In genomic region chr15:39181901-39182300, GRCh38 we compare ENCODE assay signal across 20 cellular contexts.
DNase-seq lines count a peak whose midpoint lies in the region; ATAC-seq and TF ChIP-seq lines count a peak whose summit lies in the region.
"Had no signal": no experiment of that assay in that cellular context is flagged by ENCODE, and none has a peak within 500 bp of the region (broad histone marks: within the 10 kb centered on the region; RNA-seq: fewer than 3 reads in every experiment).

No MANE protein-coding gene starts in this region.

- H3K27ac Mint-ChIP-seq in CD8-positive, alpha-beta T cell, result no peak overlapping the region
- H3K27ac Mint-ChIP-seq: activated CD8-positive, alpha-beta T cell treated with anti-CD3 and anti-CD28 coated beads, Interleukin-2, amount 10 ng/mL, durations not matched to agents 7 days and 5 days; activated T-helper 1 cell treated with anti-CD3 and anti-CD28 coated beads, Interleukin-12 subunit alpha, Interleukin-12 subunit beta, Interleukin-2, Interleukin-4 antibody, amounts not matched to agents 30 ng/mL and 10 ng/mL and 1 ng/mL, durations not matched to agents 14 hours and 24 hours and 36 hours; CD14-positive monocyte had no signal

- CTCF ChIA-PET in CD8-positive, alpha-beta T cell (lab: Charles Lee), result no interaction called here

- peak; percentile 21 for DNase-seq in Daoy (ENCODE audit: low read depth)
- DNase-seq in SJSA1 (ENCODE audit: low read depth in 1 of 2, low spot score in 2 of 2), result peak in 1 of 2 experiments; percentile 48
- DNase-seq in foreskin keratinocyte, result no peak
- DNase-seq in CD8-positive, alpha-beta T cell, result no peak
- no peak for DNase-seq in activated T-cell treated with anti-CD3 and anti-CD28 coated beads, Interleukin-2, amount 50 U/mL, for 1 hour
- no peak for DNase-seq in GM10266 (ENCODE audit: extremely low spot score)
- DNase-seq: activated CD8-positive, alpha-beta T cell treated with anti-CD3 and anti-CD28 coated beads, Interleukin-2, amount 10 ng/mL, durations not matched to agents 7 days and 5 days; adrenal gland; DND-41; GOT3; left cardiac atrium; NCI-H1930; Peyer's patch; psoas muscle; stomach had no signal

- TF ChIP-seq CTCF in foreskin keratinocyte (conservative IDR thresholded peaks at IDR 0.05) (no peak), GM10266 (IDR thresholded peaks at IDR 0.05; ENCODE audit: control insufficient read depth, insufficient read depth, low read depth, missing control alignments) (no peak)
- no peak for TF ChIP-seq CTCF in CD8-positive, alpha-beta T cell (IDR thresholded peaks at IDR 0.05)

- H3K27me3 ChIP-seq in SJSA1 (replicated peaks), result no peaks in the 10 kb centered on the region
- no peaks in the 10 kb centered on the region for H3K27me3 ChIP-seq in foreskin keratinocyte
- H3K27me3 ChIP-seq in skeletal muscle satellite cell (ENCODE audit: control insufficient read depth, insufficient read depth, low read length), result no peaks in the 10 kb centered on the region
- H3K27me3 ChIP-seq in CD8-positive, alpha-beta T cell (ENCODE audit: insufficient read depth, low read length), result peaks cover 8% of the 10 kb centered on the region
- H3K27me3 ChIP-seq: adrenal gland, Peyer's patch, stomach had no signal

- peak overlapping the region; percentile 12 for H3K4me2 ChIP-seq in skeletal muscle satellite cell (ENCODE audit: low read length)

- intact Hi-C loops in CD8-positive, alpha-beta T cell (cut with DNase I, micrococcal nuclease), result no loop called here

- ATAC-seq in foreskin keratinocyte (no peak), HG02642 (IDR thresholded peaks at IDR 0.05; ENCODE audit: poor library complexity, unreplicated experiment) (no peak)
- no peak for ATAC-seq in CD8-positive, alpha-beta T cell
- ATAC-seq: activated CD8-positive, alpha-beta T cell treated with anti-CD3 and anti-CD28 coated beads, Interleukin-2, amount 10 ng/mL, durations not matched to agents 7 days and 5 days; GM12878; left cardiac atrium; psoas muscle had no signal

- peak overlapping the region; percentile 41; the same call in 1 of the 2 replicates for H3K27ac ChIP-seq in SJSA1
- peak overlapping the region; percentile 3 for H3K27ac ChIP-seq in foreskin keratinocyte
- H3K27ac ChIP-seq in CD8-positive, alpha-beta T cell (ENCODE audit: low read depth, low read length), result no peak overlapping the region
- H3K27ac ChIP-seq: adrenal gland, Peyer's patch, psoas muscle, stomach had no signal

- no peaks in the 10 kb centered on the region for H3K36me3 Mint-ChIP-seq in CD8-positive, alpha-beta T cell
- H3K36me3 Mint-ChIP-seq: CD14-positive monocyte had no signal

- POLR2A ChIA-PET in CD8-positive, alpha-beta T cell (lab: Charles Lee), result no interaction called here

- peak overlapping the region; percentile 51 for H3K9ac ChIP-seq in skeletal muscle satellite cell (ENCODE audit: low read depth, low read length)

- H3K4me1 ChIP-seq in SJSA1 (replicated peaks), result peaks cover 48% of the 10 kb centered on the region
- peaks cover 48% of the 10 kb centered on the region for H3K4me1 ChIP-seq in foreskin keratinocyte
- peaks cover 56% of the 10 kb centered on the region for H3K4me1 ChIP-seq in skeletal muscle satellite cell (ENCODE audit: control insufficient read depth, insufficient read depth, low read length)
- H3K4me1 ChIP-seq in CD8-positive, alpha-beta T cell (ENCODE audit: insufficient read depth, low read length), result no peaks in the 10 kb centered on the region
- H3K4me1 ChIP-seq: adrenal gland, Peyer's patch, psoas muscle had no signal

- no peaks in the 10 kb centered on the region for H3K9me3 Mint-ChIP-seq in CD8-positive, alpha-beta T cell
- H3K9me3 Mint-ChIP-seq: activated T-helper 1 cell treated with anti-CD3 and anti-CD28 coated beads, Interleukin-12 subunit alpha, Interleukin-12 subunit beta, Interleukin-2, Interleukin-4 antibody, amounts not matched to agents 30 ng/mL and 10 ng/mL and 1 ng/mL, durations not matched to agents 14 hours and 24 hours and 36 hours had no signal

- H3K4me3 ChIP-seq in SJSA1 (no peak overlapping the region), skeletal muscle satellite cell (ENCODE audit: low read length) (no peak overlapping the region)
- H3K4me3 ChIP-seq in CD8-positive, alpha-beta T cell (ENCODE audit: low read depth, low read length), result no peak overlapping the region
- H3K4me3 ChIP-seq: adrenal gland, GM12878, Peyer's patch, psoas muscle, stomach had no signal

- H3K9me3 ChIP-seq in SJSA1 (replicated peaks) (no peaks in the 10 kb centered on the region), skeletal muscle satellite cell (replicated peaks; ENCODE audit: low read length) (no peaks in the 10 kb centered on the region)
- no peaks in the 10 kb centered on the region for H3K9me3 ChIP-seq in CD8-positive, alpha-beta T cell (ENCODE audit: low read length)
- H3K9me3 ChIP-seq: adrenal gland, Peyer's patch, psoas muscle, stomach had no signal

- H3K4me3 Mint-ChIP-seq in CD8-positive, alpha-beta T cell, result no peak overlapping the region
- H3K4me3 Mint-ChIP-seq: activated CD8-positive, alpha-beta T cell treated with anti-CD3 and anti-CD28 coated beads, Interleukin-2, amount 10 ng/mL, durations not matched to agents 7 days and 5 days; activated T-helper 1 cell treated with anti-CD3 and anti-CD28 coated beads, Interleukin-12 subunit alpha, Interleukin-12 subunit beta, Interleukin-2, Interleukin-4 antibody, amounts not matched to agents 30 ng/mL and 10 ng/mL and 1 ng/mL, durations not matched to agents 14 hours and 24 hours and 36 hours; CD14-positive monocyte had no signal

- H3K4me1 Mint-ChIP-seq in CD8-positive, alpha-beta T cell (ENCODE audit: low read depth), result no peaks in the 10 kb centered on the region

- peaks cover 10% of the 10 kb centered on the region for H3K27me3 Mint-ChIP-seq in CD8-positive, alpha-beta T cell (ENCODE audit: low read depth)

- H3K36me3 ChIP-seq in SJSA1 (no peaks in the 10 kb centered on the region), skeletal muscle satellite cell (ENCODE audit: insufficient read depth, low read length) (no peaks in the 10 kb centered on the region)
- no peaks in the 10 kb centered on the region for H3K36me3 ChIP-seq in CD8-positive, alpha-beta T cell (ENCODE audit: insufficient read depth, low read length)
- H3K36me3 ChIP-seq: adrenal gland, Peyer's patch, stomach had no signal
